Comparison of ENCODE assay signal across 21 cellular contexts in the genomic region with DNA sequence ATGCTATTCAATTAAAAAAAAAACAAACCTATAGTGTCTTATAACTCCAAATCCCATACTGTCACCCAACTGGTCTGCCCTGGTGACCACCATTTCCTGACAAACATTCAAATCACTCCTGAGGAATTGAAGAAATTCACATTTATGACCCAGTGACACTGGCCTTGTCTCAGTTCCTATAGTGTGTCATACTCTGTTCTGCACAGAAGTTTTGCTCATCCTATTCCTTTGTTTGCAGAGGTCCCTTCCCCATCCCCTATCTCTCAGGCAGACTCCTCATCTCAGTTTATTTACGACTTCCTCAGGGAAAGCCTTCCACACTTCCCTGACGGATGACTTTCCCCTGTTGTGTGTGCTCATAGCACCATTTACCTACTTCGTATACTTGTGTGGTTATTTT.
"Had no signal": no experiment of that assay in that cellular context is flagged by ENCODE, and none has a peak within 500 bp of the region (broad histone marks: within the 10 kb centered on the region; RNA-seq: fewer than 3 reads in every experiment).

No MANE protein-coding gene starts in this region.

- H3K36me3 ChIP-seq: right atrium auricular region, stomach, thyroid gland, upper lobe of left lung, vagina had no signal

- DNase-seq: activated CD4-positive, alpha-beta T cell treated with anti-CD3 and anti-CD28 coated beads for 4 hours; activated CD4-positive, alpha-beta T cell treated with anti-CD3 and anti-CD28 coated beads, Interleukin-2, amount 50 U/mL, for 48 hours; activated CD8-positive, alpha-beta memory T cell treated with anti-CD3 and anti-CD28 coated beads for 24 hours; activated effector memory CD4-positive, alpha-beta T cell treated with Interleukin-2 at 50 U/mL for 16 hours; activated naive CD4-positive, alpha-beta T cell treated with Interleukin-2 at 50 U/mL for 16 hours; activated naive CD8-positive, alpha-beta T cell treated with anti-CD3 and anti-CD28 coated beads, Interleukin-2, amount 10 ng/mL, durations not matched to agents 7 days and 5 days; amniotic stem cell; dermis blood vessel endothelial cell; effector CD4-positive, alpha-beta T cell; left ventricle myocardium superior; naive B cell; nucleus accumbens; stimulated activated CD4-positive, alpha-beta T cell treated with anti-CD3 and anti-CD28 coated beads, Interleukin-15, amount 100 ng/mL, for 24 hours; stimulated activated CD4-positive, alpha-beta T cell treated with anti-CD3 and anti-CD28 coated beads, Interleukin-2, amount 100 ng/mL, for 24 hours; stimulated activated naive B cell treated with anti-CD40 and anti-IgM and Interleukin-4, amounts not matched to agents 10 μg/mL and 1 μg/mL and 100 μg/mL, for 72 hours; stomach; thyroid gland had no signal

- ATAC-seq: left ventricle myocardium superior; stimulated activated naive B cell treated with anti-CD40 and anti-IgM and Interleukin-4, amounts not matched to agents 10 μg/mL and 1 μg/mL and 100 μg/mL, for 72 hours had no signal

- H3K27me3 ChIP-seq: right atrium auricular region, stomach, thyroid gland, upper lobe of left lung, vagina had no signal

- H3K27ac ChIP-seq: parathyroid adenoma, right atrium auricular region, stomach, thyroid gland, upper lobe of left lung, vagina had no signal

- H3K4me3 ChIP-seq: right atrium auricular region, stomach, thyroid gland, upper lobe of left lung, vagina had no signal

- H3K9me3 ChIP-seq: right atrium auricular region, stomach, thyroid gland, upper lobe of left lung, vagina had no signal

- H3K4me1 ChIP-seq: right atrium auricular region, thyroid gland, upper lobe of left lung, vagina had no signal
